1 cellular context compared by ENCODE assay signal in the genomic region with DNA sequence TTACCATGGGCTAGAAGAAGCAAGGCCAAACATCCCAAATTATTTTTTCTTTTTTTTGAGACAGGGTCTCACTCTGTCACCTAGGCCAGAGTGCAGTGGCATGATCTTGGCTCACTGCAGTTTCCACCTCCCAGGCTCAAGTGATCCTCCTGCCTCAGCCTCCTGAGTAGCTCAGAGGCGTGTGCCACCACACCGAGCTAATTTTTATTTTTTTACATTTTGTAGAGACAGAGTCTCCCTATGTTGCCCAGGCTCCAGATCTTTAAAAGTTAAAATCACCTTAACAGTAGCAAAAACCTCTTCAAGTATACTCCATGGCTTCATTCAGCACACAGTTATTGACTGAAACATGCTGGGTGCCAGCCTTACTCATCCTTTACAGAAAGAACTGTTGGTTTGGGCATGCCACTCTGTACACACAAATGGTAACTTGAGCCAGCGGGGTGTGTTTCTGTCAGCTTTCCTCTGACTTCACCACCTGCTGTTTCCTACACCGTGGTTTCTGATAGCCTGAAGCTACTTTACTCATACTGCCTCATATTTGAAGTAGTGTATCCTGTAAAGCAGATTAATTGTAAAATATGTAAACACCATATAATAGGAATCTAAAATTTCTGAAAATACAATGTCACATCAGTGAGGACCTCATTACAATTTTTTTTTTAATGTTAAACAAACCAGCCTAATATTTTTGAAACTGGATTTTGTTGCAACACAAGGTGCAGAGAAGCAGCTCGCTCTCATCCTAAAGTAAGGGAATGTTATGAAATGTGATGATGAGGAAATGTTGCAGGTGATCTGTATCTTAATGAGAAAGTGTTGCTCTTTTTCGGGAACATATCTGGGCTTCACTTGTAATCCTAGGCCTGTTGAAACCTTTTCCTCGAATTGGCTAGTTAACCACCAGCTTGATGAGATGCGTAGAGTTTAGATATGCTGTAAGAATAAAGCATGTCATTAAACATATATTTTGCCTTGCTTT.
TF ChIP-seq lines count a peak whose summit lies in the region.

No MANE protein-coding gene starts in this region.

TF ChIP-seq in WTC11, 78 proteins besides CTCF, POLR2A, EP300 and RAD21 (continued from another document):
- TF ChIP-seq, protein P1, sequence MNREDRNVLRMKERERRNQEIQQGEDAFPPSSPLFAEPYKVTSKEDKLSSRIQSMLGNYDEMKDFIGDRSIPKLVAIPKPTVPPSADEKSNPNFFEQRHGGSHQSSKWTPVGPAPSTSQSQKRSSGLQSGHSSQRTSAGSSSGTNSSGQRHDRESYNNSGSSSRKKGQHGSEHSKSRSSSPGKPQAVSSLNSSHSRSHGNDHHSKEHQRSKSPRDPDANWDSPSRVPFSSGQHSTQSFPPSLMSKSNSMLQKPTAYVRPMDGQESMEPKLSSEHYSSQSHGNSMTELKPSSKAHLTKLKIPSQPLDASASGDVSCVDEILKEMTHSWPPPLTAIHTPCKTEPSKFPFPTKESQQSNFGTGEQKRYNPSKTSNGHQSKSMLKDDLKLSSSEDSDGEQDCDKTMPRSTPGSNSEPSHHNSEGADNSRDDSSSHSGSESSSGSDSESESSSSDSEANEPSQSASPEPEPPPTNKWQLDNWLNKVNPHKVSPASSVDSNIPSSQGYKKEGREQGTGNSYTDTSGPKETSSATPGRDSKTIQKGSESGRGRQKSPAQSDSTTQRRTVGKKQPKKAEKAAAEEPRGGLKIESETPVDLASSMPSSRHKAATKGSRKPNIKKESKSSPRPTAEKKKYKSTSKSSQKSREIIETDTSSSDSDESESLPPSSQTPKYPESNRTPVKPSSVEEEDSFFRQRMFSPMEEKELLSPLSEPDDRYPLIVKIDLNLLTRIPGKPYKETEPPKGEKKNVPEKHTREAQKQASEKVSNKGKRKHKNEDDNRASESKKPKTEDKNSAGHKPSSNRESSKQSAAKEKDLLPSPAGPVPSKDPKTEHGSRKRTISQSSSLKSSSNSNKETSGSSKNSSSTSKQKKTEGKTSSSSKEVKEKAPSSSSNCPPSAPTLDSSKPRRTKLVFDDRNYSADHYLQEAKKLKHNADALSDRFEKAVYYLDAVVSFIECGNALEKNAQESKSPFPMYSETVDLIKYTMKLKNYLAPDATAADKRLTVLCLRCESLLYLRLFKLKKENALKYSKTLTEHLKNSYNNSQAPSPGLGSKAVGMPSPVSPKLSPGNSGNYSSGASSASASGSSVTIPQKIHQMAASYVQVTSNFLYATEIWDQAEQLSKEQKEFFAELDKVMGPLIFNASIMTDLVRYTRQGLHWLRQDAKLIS (CRISPR knock-in tag; IDR thresholded peaks at IDR 0.05; ENCODE audit: borderline replicate concordance) = no peak
- TF ChIP-seq FOXP1 (CRISPR knock-in tag; IDR thresholded peaks at IDR 0.05; ENCODE audit: borderline replicate concordance) = no peak
